35 cellular contexts compared by ENCODE assay signal in genomic region chr9:132801659-132802058, GRCh38.
"Had no signal": no experiment of that assay in that cellular context is flagged by ENCODE, and none has a peak within 500 bp of the region (broad histone marks: within the 10 kb centered on the region; RNA-seq: fewer than 3 reads in every experiment).

No MANE protein-coding gene starts in this region.

- H3K4me1 Mint-ChIP-seq: activated naive CD8-positive, alpha-beta T cell treated with anti-CD3 and anti-CD28 coated beads for 36 hours; activated T-helper 17 cell treated with anti-CD3 and anti-CD28 coated beads, Interleukin-2, amount 50 U/mL, for 72 hours had no signal

- H3K27ac ChIP-seq: adrenal gland, body of pancreas, brain microvascular endothelial cell, breast epithelium, VCaP had no signal

- H3K27me3 ChIP-seq: adrenal gland, body of pancreas, breast epithelium had no signal

- H3K4me3 Mint-ChIP-seq: activated B cell treated with CpG ODN at 0.5 μM for 24 hours; activated CD4-positive, alpha-beta memory T cell treated with anti-CD3 and anti-CD28 coated beads for 36 hours; activated CD4-positive, alpha-beta T cell treated with anti-CD3 and anti-CD28 coated beads, Interleukin-2, amount 10 ng/mL, durations not matched to agents 24 days and 14 days; activated CD8-positive, alpha-beta T cell treated with anti-CD3 and anti-CD28 coated beads for 36 hours; activated naive CD4-positive, alpha-beta T cell treated with anti-CD3 and anti-CD28 coated beads for 36 hours; activated naive CD8-positive, alpha-beta T cell treated with anti-CD3 and anti-CD28 coated beads for 36 hours; activated T-cell treated with anti-CD3 and anti-CD28 coated beads, Interleukin-2, amount 50 U/mL, for 4 hours; activated T-cell treated with anti-CD3 and anti-CD28 coated beads, Interleukin-2, amount 50 U/mL, for 72 hours; activated T-helper 1 cell treated with anti-CD3 and anti-CD28 coated beads, Interleukin-12 subunit alpha, Interleukin-12 subunit beta, Interleukin-2, Interleukin-4 antibody, amounts not matched to agents 30 ng/mL and 10 ng/mL and 1 ng/mL, durations not matched to agents 14 hours and 24 hours and 36 hours; activated T-helper 17 cell treated with anti-CD3 and anti-CD28 coated beads, Interleukin-2, amount 50 U/mL, for 72 hours; T-helper 1 cell treated with Interleukin-12 subunit alpha and Interleukin-12 subunit beta and Interleukin-4 antibody, amounts not matched to agents 30 μg/mL and 1 μg/mL, for 36 hours; T-helper 2 cell treated with Interferon-gamma antibody and Interleukin-4, amounts not matched to agents 5 μg/mL and 100 μg/mL, for 36 hours had no signal

- H3K36me3 Mint-ChIP-seq: activated CD4-positive, alpha-beta memory T cell treated with anti-CD3 and anti-CD28 coated beads for 36 hours; activated naive CD4-positive, alpha-beta T cell treated with anti-CD3 and anti-CD28 coated beads, Interleukin-2, amount 50 U/mL, for 72 hours; activated naive CD8-positive, alpha-beta T cell treated with anti-CD3 and anti-CD28 coated beads for 36 hours had no signal

- H3K27ac Mint-ChIP-seq: activated B cell treated with CpG ODN at 0.5 μM for 24 hours; activated CD4-positive, alpha-beta memory T cell treated with anti-CD3 and anti-CD28 coated beads for 36 hours; activated CD4-positive, alpha-beta T cell treated with anti-CD3 and anti-CD28 coated beads, Interleukin-2, amount 10 ng/mL, durations not matched to agents 24 days and 14 days; activated CD8-positive, alpha-beta T cell treated with anti-CD3 and anti-CD28 coated beads for 36 hours; activated naive CD4-positive, alpha-beta T cell treated with anti-CD3 and anti-CD28 coated beads for 36 hours; activated naive CD4-positive, alpha-beta T cell treated with anti-CD3 and anti-CD28 coated beads, Interleukin-2, amount 50 U/mL, for 72 hours; activated naive CD8-positive, alpha-beta T cell treated with anti-CD3 and anti-CD28 coated beads for 36 hours; activated T-cell treated with anti-CD3 and anti-CD28 coated beads, Interleukin-2, amount 50 U/mL, for 72 hours; activated T-helper 1 cell treated with anti-CD3 and anti-CD28 coated beads, Interleukin-12 subunit alpha, Interleukin-12 subunit beta, Interleukin-2, Interleukin-4 antibody, amounts not matched to agents 30 ng/mL and 10 ng/mL and 1 ng/mL, durations not matched to agents 14 hours and 24 hours and 36 hours; activated T-helper 17 cell treated with anti-CD3 and anti-CD28 coated beads, Interleukin-2, amount 50 U/mL, for 72 hours; T-helper 1 cell treated with Interleukin-12 subunit alpha and Interleukin-12 subunit beta and Interleukin-4 antibody, amounts not matched to agents 30 μg/mL and 1 μg/mL, for 36 hours; T-helper 2 cell treated with Interferon-gamma antibody and Interleukin-4, amounts not matched to agents 5 μg/mL and 100 μg/mL, for 36 hours had no signal

- ATAC-seq: activated CD8-positive, alpha-beta T cell treated with anti-CD3 and anti-CD28 coated beads for 36 hours; activated naive CD4-positive, alpha-beta T cell treated with anti-CD3 and anti-CD28 coated beads, Interleukin-2, amount 50 U/mL, for 72 hours; activated T-cell treated with anti-CD3 and anti-CD28 coated beads, Interleukin-2, amount 50 U/mL, for 4 hours; activated T-cell treated with anti-CD3 and anti-CD28 coated beads, Interleukin-2, amount 50 U/mL, for 72 hours; activated T-helper 17 cell treated with anti-CD3 and anti-CD28 coated beads, Interleukin-2, amount 50 U/mL, for 72 hours; body of pancreas had no signal

- H3K36me3 ChIP-seq: adrenal gland, brain microvascular endothelial cell, breast epithelium had no signal

- H3K9me3 Mint-ChIP-seq: activated B cell treated with CpG ODN at 0.5 μM for 24 hours; activated CD4-positive, alpha-beta memory T cell treated with anti-CD3 and anti-CD28 coated beads for 36 hours; activated CD4-positive, alpha-beta T cell treated with anti-CD3 and anti-CD28 coated beads, Interleukin-2, amount 10 ng/mL, durations not matched to agents 24 days and 14 days; activated CD8-positive, alpha-beta T cell treated with anti-CD3 and anti-CD28 coated beads for 36 hours; activated naive CD4-positive, alpha-beta T cell treated with anti-CD3 and anti-CD28 coated beads for 36 hours; activated naive CD4-positive, alpha-beta T cell treated with anti-CD3 and anti-CD28 coated beads, Interleukin-2, amount 50 U/mL, for 72 hours; activated naive CD8-positive, alpha-beta T cell treated with anti-CD3 and anti-CD28 coated beads for 36 hours; activated T-cell treated with anti-CD3 and anti-CD28 coated beads, Interleukin-2, amount 50 U/mL, for 4 hours; activated T-cell treated with anti-CD3 and anti-CD28 coated beads, Interleukin-2, amount 50 U/mL, for 72 hours; activated T-helper 1 cell treated with anti-CD3 and anti-CD28 coated beads, Interleukin-12 subunit alpha, Interleukin-12 subunit beta, Interleukin-2, Interleukin-4 antibody, amounts not matched to agents 30 ng/mL and 10 ng/mL and 1 ng/mL, durations not matched to agents 14 hours and 24 hours and 36 hours; activated T-helper 17 cell treated with anti-CD3 and anti-CD28 coated beads, Interleukin-2, amount 50 U/mL, for 72 hours; T-helper 1 cell treated with Interleukin-12 subunit alpha and Interleukin-12 subunit beta and Interleukin-4 antibody, amounts not matched to agents 30 μg/mL and 1 μg/mL, for 36 hours; T-helper 2 cell treated with Interferon-gamma antibody and Interleukin-4, amounts not matched to agents 5 μg/mL and 100 μg/mL, for 36 hours had no signal

- H3K9me3 ChIP-seq: adrenal gland, body of pancreas, breast epithelium had no signal

- DNase-seq: activated B cell treated with CpG ODN at 0.5 μM for 24 hours; activated CD4-positive, alpha-beta memory T cell treated with anti-CD3 and anti-CD28 coated beads for 36 hours; activated CD4-positive, alpha-beta T cell treated with anti-CD3 and anti-CD28 coated beads for 4 hours; activated CD4-positive, alpha-beta T cell treated with anti-CD3 and anti-CD28 coated beads, Interleukin-2, amount 10 ng/mL, durations not matched to agents 24 days and 14 days; activated CD4-positive, alpha-beta T cell treated with anti-CD3 and anti-CD28 coated beads, Interleukin-2, amount 50 U/mL, for 1 hour; activated CD4-positive, alpha-beta T cell treated with anti-CD3 and anti-CD28 coated beads, Interleukin-2, amount 50 U/mL, for 4 hours; activated CD4-positive, CD25-positive, alpha-beta regulatory T cell treated with anti-CD3 and anti-CD28 coated beads, Interleukin-2, amount 50 U/mL, for 72 hours; activated CD8-positive, alpha-beta T cell treated with anti-CD3 and anti-CD28 coated beads for 36 hours; activated effector memory CD4-positive, alpha-beta T cell treated with anti-CD3 and anti-CD28 coated beads, Interleukin-2, amount 50 U/mL, for 16 hours; activated gamma-delta T cell treated with Interleukin-2 at 50 U/mL for 16 hours; activated naive CD4-positive, alpha-beta T cell; activated naive CD4-positive, alpha-beta T cell treated with anti-CD3 and anti-CD28 coated beads for 36 hours; activated naive CD4-positive, alpha-beta T cell treated with anti-CD3 and anti-CD28 coated beads, Interleukin-2, amount 50 U/mL, for 16 hours; activated naive CD8-positive, alpha-beta T cell treated with anti-CD3 and anti-CD28 coated beads for 36 hours; activated T-cell treated with anti-CD3 and anti-CD28 coated beads for 4 hours; activated T-cell treated with anti-CD3 and anti-CD28 coated beads, Interleukin-2, amount 50 U/mL, for 1 hour; activated T-cell treated with anti-CD3 and anti-CD28 coated beads, Interleukin-2, amount 50 U/mL, for 4 hours; activated T-cell treated with anti-CD3 and anti-CD28 coated beads, Interleukin-2, amount 50 U/mL, for 72 hours; amniotic stem cell; body of pancreas; brain microvascular endothelial cell; central memory CD4-positive, alpha-beta T cell; T-helper 1 cell; T-helper 2 cell; T-helper 9 cell had no signal

- FAIRE-seq: astrocyte, TTC549 had no signal

- H3K4me1 ChIP-seq: breast epithelium had no signal

- H3K4me3 ChIP-seq: adrenal gland, body of pancreas, breast epithelium had no signal
